24 cellular contexts compared by ENCODE assay signal in genomic region chr9:114688388-114688787, GRCh38. TPM values are rescaled to one million over a fixed set of nuclear protein-coding genes. Genes with fewer than 3 reads are reported as not detected.
DNase-seq lines count a peak whose midpoint lies in the region; ATAC-seq and TF ChIP-seq lines count a peak whose summit lies in the region.
"Had no signal": no experiment of that assay in that cellular context is flagged by ENCODE, and none has a peak within 500 bp of the region (broad histone marks: within the 10 kb centered on the region; RNA-seq: fewer than 3 reads in every experiment).

No MANE protein-coding gene starts in this region.

- no peaks in the 10 kb centered on the region for H3K27me3 ChIP-seq in body of pancreas
- H3K27me3 ChIP-seq: BE2C, MG63 had no signal

- intact Hi-C loops in activated CD4-positive, alpha-beta T cell treated with anti-CD3 and anti-CD28 coated beads, Interleukin-2, amount 10 ng/mL, durations not matched to agents 24 days and 14 days (cut with micrococcal nuclease), result no loop called here
- intact Hi-C loops in body of pancreas (cut with DNase I), result no loop called here

- no peaks in the 10 kb centered on the region for H3K4me1 ChIP-seq in body of pancreas
- H3K4me1 ChIP-seq: BE2C, HAP-1 had no signal

- DNase-seq in activated CD4-positive, alpha-beta T cell treated with anti-CD3 and anti-CD28 coated beads, Interleukin-2, amount 10 ng/mL, durations not matched to agents 24 days and 14 days, result no peak
- DNase-seq in activated CD4-positive, alpha-beta T cell treated with anti-CD3 and anti-CD28 coated beads for 48 hours, result no peak
- DNase-seq in stimulated activated naive CD8-positive, alpha-beta T cell treated with anti-CD3 and anti-CD28 coated beads, Interleukin-15, Interleukin-2, amounts not matched to agents 100 U/mL and 50 U/mL, for 24 hours, result no peak
- DNase-seq in activated naive CD8-positive, alpha-beta T cell treated with anti-CD3 and anti-CD28 coated beads, Interleukin-2, amount 50 U/mL, for 24 hours, result no peak
- DNase-seq in Ammon's horn (ENCODE audit: low spot score) (no peak), body of pancreas (no peak)
- DNase-seq: BE2C; Calu3; CD4-positive, CD25-positive, alpha-beta regulatory T cell; EL; GM23248; Kasumi-1; MG63; NCI-H1092; NCI-H1436 treated with DMSO at 0.1 percent for 48 hours; NCI-H2029; NCI-H345; NCI-H524 treated with DMSO at 0.1 percent for 48 hours; PC-9 had no signal

- no peak overlapping the region for H3K27ac ChIP-seq in body of pancreas
- H3K27ac ChIP-seq: GM23248, PC-9, RWPE1 had no signal

- H3K27ac Mint-ChIP-seq in activated CD4-positive, alpha-beta T cell treated with anti-CD3 and anti-CD28 coated beads, Interleukin-2, amount 10 ng/mL, durations not matched to agents 24 days and 14 days, result peak overlapping the region; percentile 97
- H3K27ac Mint-ChIP-seq in stimulated activated naive CD8-positive, alpha-beta T cell treated with anti-CD3 and anti-CD28 coated beads, Interleukin-15, Interleukin-2, amounts not matched to agents 100 ng/mL and 50 ng/mL, for 24 hours, result peak overlapping the region; percentile 96
- H3K27ac Mint-ChIP-seq in activated naive CD8-positive, alpha-beta T cell treated with anti-CD3 and anti-CD28 coated beads, Interleukin-2, amount 50 U/mL, for 24 hours, result peak overlapping the region; percentile 100
- H3K27ac Mint-ChIP-seq: CD4-positive, CD25-positive, alpha-beta regulatory T cell had no signal

- peaks cover 38% of the 10 kb centered on the region for H3K36me3 Mint-ChIP-seq in activated CD4-positive, alpha-beta T cell treated with anti-CD3 and anti-CD28 coated beads, Interleukin-2, amount 10 ng/mL, durations not matched to agents 24 days and 14 days (ENCODE audit: low read depth)
- peaks cover 22% of the 10 kb centered on the region for H3K36me3 Mint-ChIP-seq in stimulated activated naive CD8-positive, alpha-beta T cell treated with anti-CD3 and anti-CD28 coated beads, Interleukin-15, Interleukin-2, amounts not matched to agents 100 ng/mL and 50 ng/mL, for 24 hours (ENCODE audit: low read depth)
- H3K36me3 Mint-ChIP-seq in activated naive CD8-positive, alpha-beta T cell treated with anti-CD3 and anti-CD28 coated beads, Interleukin-2, amount 50 U/mL, for 24 hours (ENCODE audit: low read depth), result peaks cover 24% of the 10 kb centered on the region
- H3K36me3 Mint-ChIP-seq: CD4-positive, CD25-positive, alpha-beta regulatory T cell had no signal

- H3K4me3 Mint-ChIP-seq in activated CD4-positive, alpha-beta T cell treated with anti-CD3 and anti-CD28 coated beads, Interleukin-2, amount 10 ng/mL, durations not matched to agents 24 days and 14 days, result no peak overlapping the region
- H3K4me3 Mint-ChIP-seq in stimulated activated naive CD8-positive, alpha-beta T cell treated with anti-CD3 and anti-CD28 coated beads, Interleukin-15, Interleukin-2, amounts not matched to agents 100 ng/mL and 50 ng/mL, for 24 hours, result no peak overlapping the region
- H3K4me3 Mint-ChIP-seq in activated naive CD8-positive, alpha-beta T cell treated with anti-CD3 and anti-CD28 coated beads, Interleukin-2, amount 50 U/mL, for 24 hours, result no peak overlapping the region

- TF ChIP-seq CTCF in body of pancreas (IDR thresholded peaks at IDR 0.05), result no peak

- H3K27me3 Mint-ChIP-seq in activated CD4-positive, alpha-beta T cell treated with anti-CD3 and anti-CD28 coated beads, Interleukin-2, amount 10 ng/mL, durations not matched to agents 24 days and 14 days, result no peaks in the 10 kb centered on the region
- H3K27me3 Mint-ChIP-seq in stimulated activated naive CD8-positive, alpha-beta T cell treated with anti-CD3 and anti-CD28 coated beads, Interleukin-15, Interleukin-2, amounts not matched to agents 100 ng/mL and 50 ng/mL, for 24 hours, result no peaks in the 10 kb centered on the region
- peaks cover 3% of the 10 kb centered on the region for H3K27me3 Mint-ChIP-seq in activated naive CD8-positive, alpha-beta T cell treated with anti-CD3 and anti-CD28 coated beads, Interleukin-2, amount 50 U/mL, for 24 hours

- ATAC-seq in stimulated activated naive CD8-positive, alpha-beta T cell treated with anti-CD3 and anti-CD28 coated beads, Interleukin-15, Interleukin-2, amounts not matched to agents 100 U/mL and 50 U/mL, for 24 hours, result no peak
- no peak for ATAC-seq in activated naive CD8-positive, alpha-beta T cell treated with anti-CD3 and anti-CD28 coated beads, Interleukin-2, amount 50 U/mL, for 24 hours
- no peak for ATAC-seq in body of pancreas

- H3K4me1 Mint-ChIP-seq in activated CD4-positive, alpha-beta T cell treated with anti-CD3 and anti-CD28 coated beads, Interleukin-2, amount 10 ng/mL, durations not matched to agents 24 days and 14 days, result peaks cover 75% of the 10 kb centered on the region
- peaks cover 89% of the 10 kb centered on the region for H3K4me1 Mint-ChIP-seq in stimulated activated naive CD8-positive, alpha-beta T cell treated with anti-CD3 and anti-CD28 coated beads, Interleukin-15, Interleukin-2, amounts not matched to agents 100 ng/mL and 50 ng/mL, for 24 hours (ENCODE audit: low read depth)
- H3K4me1 Mint-ChIP-seq in activated naive CD8-positive, alpha-beta T cell treated with anti-CD3 and anti-CD28 coated beads, Interleukin-2, amount 50 U/mL, for 24 hours, result peaks cover 88% of the 10 kb centered on the region

- peaks cover 15% of the 10 kb centered on the region for H3K9me3 Mint-ChIP-seq in activated CD4-positive, alpha-beta T cell treated with anti-CD3 and anti-CD28 coated beads, Interleukin-2, amount 10 ng/mL, durations not matched to agents 24 days and 14 days
- H3K9me3 Mint-ChIP-seq in stimulated activated naive CD8-positive, alpha-beta T cell treated with anti-CD3 and anti-CD28 coated beads, Interleukin-15, Interleukin-2, amounts not matched to agents 100 ng/mL and 50 ng/mL, for 24 hours, result peaks cover 7% of the 10 kb centered on the region
- peaks cover 9% of the 10 kb centered on the region for H3K9me3 Mint-ChIP-seq in activated naive CD8-positive, alpha-beta T cell treated with anti-CD3 and anti-CD28 coated beads, Interleukin-2, amount 50 U/mL, for 24 hours
- H3K9me3 Mint-ChIP-seq: CD4-positive, CD25-positive, alpha-beta regulatory T cell had no signal

- no peak overlapping the region for H3K4me3 ChIP-seq in body of pancreas
- H3K4me3 ChIP-seq: GM23248, HAP-1, MG63, PC-9 had no signal

- no peaks in the 10 kb centered on the region for H3K36me3 ChIP-seq in body of pancreas (replicated peaks in 1 of 2; ENCODE audit: insufficient read depth in 1 of 2, low read depth in 2 of 2)
- H3K36me3 ChIP-seq: BE2C, HAP-1, MG63 had no signal

- WGBS in body of pancreas, 2 donors, result 82 to 83% methylated on average over 4 of the region's 4 CpGs

- no peak for TF ChIP-seq POLR2A in body of pancreas (IDR thresholded peaks at IDR 0.05)

- no peaks in the 10 kb centered on the region for H3K9me3 ChIP-seq in body of pancreas
- H3K9me3 ChIP-seq: BE2C, HAP-1 had no signal

RNA-seq across cellular contexts. Expression of gene TEX48, which starts 6.4 kb away (rescaled TPM):
- 0.52 and 0.56 TPM in 2 replicates for total RNA-seq in activated CD4-positive, alpha-beta T cell treated with anti-CD3 and anti-CD28 coated beads, Interleukin-2, amount 10 ng/mL, durations not matched to agents 24 days and 14 days
- total RNA-seq in body of pancreas, result not detected
- total RNA-seq: A172; Calu3; CD4-positive, CD25-positive, alpha-beta regulatory T cell; GM23248; HT-29; PC-9 had no signal

RNA-seq across cellular contexts. Expression of gene TEX53, which starts 30.8 kb away (rescaled TPM):
- not detected in 2 replicates for total RNA-seq in activated CD4-positive, alpha-beta T cell treated with anti-CD3 and anti-CD28 coated beads, Interleukin-2, amount 10 ng/mL, durations not matched to agents 24 days and 14 days
- total RNA-seq in body of pancreas, result not detected
- total RNA-seq: A172; Calu3; CD4-positive, CD25-positive, alpha-beta regulatory T cell; GM23248; HT-29; PC-9 had no signal
